In the genomic region with DNA sequence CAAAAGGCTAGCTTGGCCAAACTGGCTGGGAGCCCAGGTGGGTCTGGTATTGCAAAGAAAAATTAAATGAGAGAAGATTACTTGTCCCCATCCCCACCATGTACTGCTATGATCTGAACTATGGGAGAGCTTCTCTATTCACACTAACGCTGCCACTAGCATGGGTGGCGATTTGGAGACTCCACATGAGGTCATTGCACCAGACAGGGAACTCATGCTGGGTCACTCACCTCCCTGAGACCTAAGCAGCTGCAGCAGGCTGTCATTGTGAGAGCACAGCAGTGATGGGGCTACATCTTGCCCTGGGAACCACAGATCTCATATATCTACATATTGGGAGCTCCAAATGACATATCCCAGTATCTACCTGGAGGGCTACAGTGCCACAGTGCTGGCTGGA, we compare ENCODE assay signal across 19 cellular contexts.
"Had no signal": no experiment of that assay in that cellular context is flagged by ENCODE, and none has a peak within 500 bp of the region (broad histone marks: within the 10 kb centered on the region; RNA-seq: fewer than 3 reads in every experiment).

No MANE protein-coding gene starts in this region.

- H3K27me3 ChIP-seq: esophagus squamous epithelium, gastroesophageal sphincter, left lung, spleen, tibial artery, upper lobe of right lung, vagina had no signal

- ATAC-seq: gastroesophageal sphincter; left lung; lower lobe of right lung; psoas muscle; sciatic nerve; stimulated activated memory B cell treated with anti-CD40 and anti-IgM and Interleukin-4, amounts not matched to agents 10 μg/mL and 1 μg/mL and 100 μg/mL, for 72 hours; upper lobe of right lung had no signal

- H3K9me3 ChIP-seq: lower lobe of right lung, upper lobe of right lung had no signal

- H3K4me3 ChIP-seq: esophagus squamous epithelium, gastroesophageal sphincter, left lung, lower lobe of right lung, psoas muscle, spleen, tibial artery, upper lobe of right lung, vagina had no signal

- DNase-seq: esophagus squamous epithelium; foreskin fibroblast; glutamatergic neuron; islet precursor cell; left lung; lower lobe of right lung; naive B cell; psoas muscle; retina; stimulated activated CD4-positive, alpha-beta T cell treated with anti-CD3 and anti-CD28 coated beads, Interleukin-15, amount 100 ng/mL, for 24 hours; stimulated activated CD4-positive, alpha-beta T cell treated with anti-CD3 and anti-CD28 coated beads, Interleukin-1b, Interleukin-23, amount 100 ng/mL, for 48 hours; stimulated activated CD4-positive, alpha-beta T cell treated with anti-CD3 and anti-CD28 coated beads, Interleukin-4, amount 100 ng/mL, for 24 hours; tibial artery; upper lobe of right lung had no signal

- H3K36me3 ChIP-seq: esophagus squamous epithelium, gastroesophageal sphincter, left lung, lower lobe of right lung, spleen, tibial artery, upper lobe of right lung, vagina had no signal

- H3K4me1 ChIP-seq: esophagus squamous epithelium, gastroesophageal sphincter, left lung, lower lobe of right lung, psoas muscle, spleen, tibial artery, upper lobe of right lung, vagina had no signal

- H3K27ac ChIP-seq: esophagus squamous epithelium, gastroesophageal sphincter, left lung, lower lobe of right lung, psoas muscle, spleen, tibial artery, upper lobe of right lung, vagina had no signal
